In genomic region chr18:22067109-22067508, GRCh38 we compare ENCODE assay signal across 7 cellular contexts.
"Had no signal": no experiment of that assay in that cellular context is flagged by ENCODE, and none has a peak within 500 bp of the region (broad histone marks: within the 10 kb centered on the region; RNA-seq: fewer than 3 reads in every experiment).

No MANE protein-coding gene starts in this region.

- H3K4me2 ChIP-seq: KMS-11 had no signal

- DNase-seq: IMR-90, KBM-7, KG1 had no signal

- FAIRE-seq: HepG2, HTR-8/SVneo had no signal

- ATAC-seq: HepG2 had no signal

- H3K9ac ChIP-seq: KMS-11 had no signal

- H3K27ac ChIP-seq: HL-60, KMS-11 had no signal
